Comparison of ENCODE assay signal across 23 cellular contexts in genomic region chr6:115053169-115053860, GRCh38.
"Had no signal": no experiment of that assay in that cellular context is flagged by ENCODE, and none has a peak within 500 bp of the region (broad histone marks: within the 10 kb centered on the region; RNA-seq: fewer than 3 reads in every experiment).

No MANE protein-coding gene starts in this region.

- H3K4me1 Mint-ChIP-seq: mesothelial cell of epicardium; naive thymus-derived CD4-positive, alpha-beta T cell had no signal

- H3K27me3 Mint-ChIP-seq: dendritic cell treated with granulocyte-macrophage colony-stimulating factor and Interleukin-4, amounts not matched to agents 40 ng/mL and 50 ng/mL, for 4 days; effector memory CD8-positive, alpha-beta T cell; naive thymus-derived CD4-positive, alpha-beta T cell had no signal

- H3K27ac Mint-ChIP-seq: dendritic cell treated with granulocyte-macrophage colony-stimulating factor and Interleukin-4, amounts not matched to agents 40 ng/mL and 50 ng/mL, for 4 days; effector memory CD8-positive, alpha-beta T cell; mesothelial cell of epicardium; naive thymus-derived CD4-positive, alpha-beta T cell had no signal

- DNase-seq: colonic mucosa; cortex of kidney; effector CD8-positive, alpha-beta T cell; effector memory CD8-positive, alpha-beta T cell; endodermal cell; erythroblast; esophagus squamous epithelium; foreskin fibroblast; foreskin melanocyte; gastrocnemius medialis; glutamatergic neuron; head of caudate nucleus; heart right ventricle; hippocampal formation; left cardiac atrium; left lung; left ventricle myocardium superior; lower lobe of right lung; mesenchymal stem cell; naive thymus-derived CD4-positive, alpha-beta T cell had no signal

- H3K9me3 ChIP-seq: colonic mucosa, esophagus squamous epithelium, gastrocnemius medialis, heart right ventricle, left lung, lower lobe of right lung had no signal

- H3K4me3 Mint-ChIP-seq: dendritic cell treated with granulocyte-macrophage colony-stimulating factor and Interleukin-4, amounts not matched to agents 40 ng/mL and 50 ng/mL, for 4 days; effector memory CD8-positive, alpha-beta T cell; endodermal cell; mesothelial cell of epicardium; naive thymus-derived CD4-positive, alpha-beta T cell had no signal

- H3K4me1 ChIP-seq: colonic mucosa, esophagus squamous epithelium, gastrocnemius medialis, heart right ventricle, left lung, lower lobe of right lung had no signal

- H3K27me3 ChIP-seq: colonic mucosa, esophagus squamous epithelium, gastrocnemius medialis, heart right ventricle, left lung had no signal

- H3K36me3 Mint-ChIP-seq: mesothelial cell of epicardium; naive thymus-derived CD4-positive, alpha-beta T cell had no signal

- H3K27ac ChIP-seq: colonic mucosa, epithelial cell of prostate, esophagus squamous epithelium, gastrocnemius medialis, heart right ventricle, left lung, lower lobe of right lung had no signal

- H3K36me3 ChIP-seq: colonic mucosa, esophagus squamous epithelium, gastrocnemius medialis, heart right ventricle, left lung, lower lobe of right lung had no signal

- H3K4me3 ChIP-seq: colonic mucosa, esophagus squamous epithelium, gastrocnemius medialis, heart right ventricle, left lung, lower lobe of right lung had no signal
